ENCODE assay signal across 9 cellular contexts in genomic region chr18:23071285-23071684, GRCh38.
A peak's percentile ranks its signal among the peaks of the same experiment; 100 is the strongest.
DNase-seq lines count a peak whose midpoint lies in the region; ATAC-seq and TF ChIP-seq lines count a peak whose summit lies in the region.
"Had no signal": no experiment of that assay in that cellular context is flagged by ENCODE, and none has a peak within 500 bp of the region (broad histone marks: within the 10 kb centered on the region; RNA-seq: fewer than 3 reads in every experiment).

No MANE protein-coding gene starts in this region.

- no peaks in the 10 kb centered on the region for H3K79me2 ChIP-seq in PC-3 (ENCODE audit: low read length)

- no peaks in the 10 kb centered on the region for H3K36me3 ChIP-seq in PC-3 (ENCODE audit: low read depth, low read length)

- no peaks in the 10 kb centered on the region for H3K27me3 Mint-ChIP-seq in activated CD4-positive, alpha-beta memory T cell treated with anti-CD3 and anti-CD28 coated beads for 36 hours

- H3K4me1 Mint-ChIP-seq in activated CD4-positive, alpha-beta memory T cell treated with anti-CD3 and anti-CD28 coated beads for 36 hours (ENCODE audit: low read depth), result peaks cover 46% of the 10 kb centered on the region

- H3K4me2 ChIP-seq in PC-3 (ENCODE audit: low read length), result no peak overlapping the region

- H3K9me3 Mint-ChIP-seq in activated CD4-positive, alpha-beta memory T cell treated with anti-CD3 and anti-CD28 coated beads for 36 hours, result peaks cover 2% of the 10 kb centered on the region

- H3K27me3 ChIP-seq in PC-3 (ENCODE audit: low read length), result no peaks in the 10 kb centered on the region

- no peaks in the 10 kb centered on the region; the same call in 1 of the 2 replicates for H3K4me1 ChIP-seq in PC-3 (ENCODE audit: insufficient read depth, low read length)

- no peak overlapping the region for H3K4me3 ChIP-seq in PC-3 (ENCODE audit: low read length)

- BruUV-seq in PC-3 (replicated peaks; lab: Mats Ljungman, UMichigan), result no TSS peak

- H4K20me1 ChIP-seq in PC-3 (ENCODE audit: low read length), result no peaks in the 10 kb centered on the region

- peak overlapping the region; percentile 28 for H3K4me3 Mint-ChIP-seq in activated CD4-positive, alpha-beta memory T cell treated with anti-CD3 and anti-CD28 coated beads for 36 hours

- peak overlapping the region; percentile 79 for H3K27ac Mint-ChIP-seq in activated CD4-positive, alpha-beta memory T cell treated with anti-CD3 and anti-CD28 coated beads for 36 hours

- H3K9ac ChIP-seq in PC-3 (ENCODE audit: low read length), result no peak overlapping the region

- peak; percentile 58 for DNase-seq in EL
- peak; percentile 97 to 99 for DNase-seq in Kasumi-1 (lab: John Stamatoyannopoulos, UW)
- peak; percentile 87 for DNase-seq in activated CD4-positive, alpha-beta memory T cell treated with anti-CD3 and anti-CD28 coated beads for 36 hours
- DNase-seq in glomerular visceral epithelial cell (ENCODE audit: extremely low spot score), result peak; percentile 49
- DNase-seq in stimulated activated CD8-positive, alpha-beta memory T cell treated with anti-CD3 and anti-CD28 coated beads, Interleukin-12 subunit alpha, Interleukin-12 subunit beta, amount 100 ng/mL, for 4 hours (ENCODE audit: low read depth), result peak; percentile 66
- DNase-seq in PC-3, result no peak
- DNase-seq in NCI-H1048 (lab: John Stamatoyannopoulos, UW), result no peak

- intact Hi-C loops in activated CD4-positive, alpha-beta memory T cell treated with anti-CD3 and anti-CD28 coated beads for 36 hours (cut with micrococcal nuclease), result loop anchor here (1.0 kb wide), 1 partner anchor 138 kb away; the partner anchor contains the start of gene RBBP8
- intact Hi-C loops in PC-3 (cut with micrococcal nuclease), result no loop called here

- ATAC-seq in GM21515 (IDR thresholded peaks at IDR 0.05; ENCODE audit: unreplicated experiment) (peak; percentile 97), PC-3 (no peak)
- ATAC-seq: HCT116 had no signal

- H3K9me2 ChIP-seq in PC-3 (replicated peaks; ENCODE audit: low read length), result no peaks in the 10 kb centered on the region

- POLR2A ChIA-PET in activated CD4-positive, alpha-beta memory T cell treated with anti-CD3 and anti-CD28 coated beads for 36 hours (lab: Charles Lee), result no interaction called here
- POLR2A ChIA-PET in PC-3 (lab: Charles Lee; ENCODE audit: unreplicated experiment), result no interaction called here

- CTCF ChIA-PET in activated CD4-positive, alpha-beta memory T cell treated with anti-CD3 and anti-CD28 coated beads for 36 hours (lab: Charles Lee), result interaction anchor here (0.7 kb wide), 1 partner anchor 289 kb away, joined by 3 read pairs; no protein-coding TSS in a partner anchor
- CTCF ChIA-PET in PC-3 (lab: Charles Lee), result no interaction called here

- no peak overlapping the region for H3K27ac ChIP-seq in PC-3 (ENCODE audit: low read length)

- H3F3A ChIP-seq in PC-3 (ENCODE audit: low read length, unreplicated experiment), result no peaks in the 10 kb centered on the region

- no peak overlapping the region for H2AFZ ChIP-seq in PC-3 (ENCODE audit: low read length)

- H3K36me3 Mint-ChIP-seq in activated CD4-positive, alpha-beta memory T cell treated with anti-CD3 and anti-CD28 coated beads for 36 hours, result peaks cover 6% of the 10 kb centered on the region

- no peaks in the 10 kb centered on the region for H3K9me3 ChIP-seq in PC-3 (ENCODE audit: low read length)

- no peak for TF ChIP-seq CTCF in PC-3 (conservative IDR thresholded peaks at IDR 0.05; ENCODE audit: low read depth, low read length)

Comparison
In these comparisons a context has a peak if more than half of its experiments do, and no peak if none do; other contexts are left out.
1. DNase-seq: peak in EL (single experiment), Kasumi-1 (2 of 2), activated CD4-positive, alpha-beta memory T cell treated with anti-CD3 and anti-CD28 coated beads for 36 hours (single experiment), glomerular visceral epithelial cell (single experiment) and stimulated activated CD8-positive, alpha-beta memory T cell treated with anti-CD3 and anti-CD28 coated beads, Interleukin-12 subunit alpha, Interleukin-12 subunit beta, amount 100 ng/mL, for 4 hours (single experiment); none in PC-3 (single experiment) and NCI-H1048 (single experiment).